27 cellular contexts compared by ENCODE assay signal in the genomic region with DNA sequence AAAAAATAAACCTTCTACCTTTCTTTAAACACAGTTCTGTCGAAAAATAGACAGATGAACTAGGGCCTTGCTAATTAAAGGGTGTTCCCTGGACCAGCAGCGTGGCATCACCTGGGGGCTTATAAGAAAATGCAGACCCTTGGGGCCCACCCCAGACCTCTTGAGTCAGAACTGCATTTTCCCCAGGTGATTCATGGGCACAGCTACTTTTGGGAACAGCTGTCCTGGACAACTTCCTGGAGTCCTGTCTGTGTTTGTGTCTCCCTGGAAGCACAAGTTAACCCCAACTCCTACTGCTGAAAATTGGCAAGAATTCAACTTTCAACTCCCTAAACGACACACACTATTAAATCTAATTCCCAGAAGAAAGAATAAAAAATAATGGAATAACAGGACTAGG. TPM values are rescaled to one million over a fixed set of nuclear protein-coding genes. Genes with fewer than 3 reads are reported as not detected.
DNase-seq lines count a peak whose midpoint lies in the region; ATAC-seq and TF ChIP-seq lines count a peak whose summit lies in the region.
"Had no signal": no experiment of that assay in that cellular context is flagged by ENCODE, and none has a peak within 500 bp of the region (broad histone marks: within the 10 kb centered on the region; RNA-seq: fewer than 3 reads in every experiment).

No MANE protein-coding gene starts in this region.

- 47% methylated on average over 3 of the region's 3 CpGs for WGBS in hepatocyte (ENCODE audit: low lambda C conversion rate, missing lambda C conversion rate)

- H3K4me3 Mint-ChIP-seq in natural killer cell = no peak overlapping the region
- H3K4me3 Mint-ChIP-seq: brain; dendritic cell treated with granulocyte-macrophage colony-stimulating factor and Interleukin-4, amounts not matched to agents 40 ng/mL and 50 ng/mL, for 4 days; naive B cell; type B pancreatic cell had no signal

- H3K4me1 Mint-ChIP-seq in natural killer cell = no peaks in the 10 kb centered on the region
- H3K4me1 Mint-ChIP-seq: naive B cell had no signal

- H3K4me1 ChIP-seq in RWPE2 (ENCODE audit: insufficient read depth, poor library complexity, severe bottlenecking) (peaks cover 19% of the 10 kb centered on the region), hepatocyte (ENCODE audit: insufficient read depth) (peaks cover 13% of the 10 kb centered on the region)
- H3K4me1 ChIP-seq: gastrocnemius medialis had no signal

- H3K36me3 ChIP-seq in RWPE2 (ENCODE audit: low read depth) (no peaks in the 10 kb centered on the region), hepatocyte (replicated peaks; ENCODE audit: insufficient read depth, low read depth) (no peaks in the 10 kb centered on the region)
- H3K36me3 ChIP-seq: gastrocnemius medialis had no signal

- peaks cover 0 to 2% of the 10 kb centered on the region in 2 donors for H3K27me3 Mint-ChIP-seq in natural killer cell (ENCODE audit: low read depth in 2 of 2)
- H3K27me3 Mint-ChIP-seq: dendritic cell treated with granulocyte-macrophage colony-stimulating factor and Interleukin-4, amounts not matched to agents 40 ng/mL and 50 ng/mL, for 4 days had no signal

- no peaks in the 10 kb centered on the region for H3K79me2 ChIP-seq in hepatocyte

- H3K4me3 ChIP-seq in RWPE2 (ENCODE audit: severe bottlenecking) (no peak overlapping the region), fibroblast of the aortic adventitia (ENCODE audit: low read depth, low read length) (no peak overlapping the region), hepatocyte (no peak overlapping the region)
- H3K4me3 ChIP-seq: gastrocnemius medialis, stomach had no signal

- H3K9me3 Mint-ChIP-seq in natural killer cell = no peaks in the 10 kb centered on the region
- H3K9me3 Mint-ChIP-seq: brain; dendritic cell treated with granulocyte-macrophage colony-stimulating factor and Interleukin-4, amounts not matched to agents 40 ng/mL and 50 ng/mL, for 4 days; naive B cell; type B pancreatic cell had no signal

- H3K4me2 ChIP-seq in hepatocyte = no peak overlapping the region
- H3K4me2 ChIP-seq: SK-N-SH had no signal

- H3K27me3 ChIP-seq in RWPE2 (ENCODE audit: insufficient read depth, poor library complexity, severe bottlenecking) (no peaks in the 10 kb centered on the region), hepatocyte (no peaks in the 10 kb centered on the region)
- H3K27me3 ChIP-seq: gastrocnemius medialis, stomach had no signal

- ATAC-seq in RWPE2 (ENCODE audit: low read depth) = peak; percentile 23; the same call in 1 of the 3 replicates
- ATAC-seq in natural killer cell = no peak
- ATAC-seq: gastrocnemius medialis, right cardiac atrium had no signal

- TF ChIP-seq CTCF in RWPE2 (IDR thresholded peaks at IDR 0.05; ENCODE audit: poor library complexity, severe bottlenecking) = no peak
- no peak for TF ChIP-seq CTCF in fibroblast of the aortic adventitia (IDR thresholded peaks at IDR 0.05; ENCODE audit: insufficient read depth, low read length)
- TF ChIP-seq CTCF in hepatocyte (IDR thresholded peaks at IDR 0.05; ENCODE audit: poor library complexity) = no peak
- no peak for TF ChIP-seq CTCF in natural killer cell (IDR thresholded peaks at IDR 0.05)

- no peak overlapping the region for H3K27ac Mint-ChIP-seq in natural killer cell
- H3K27ac Mint-ChIP-seq: brain; dendritic cell treated with granulocyte-macrophage colony-stimulating factor and Interleukin-4, amounts not matched to agents 40 ng/mL and 50 ng/mL, for 4 days; naive B cell; type B pancreatic cell had no signal

- peak; percentile 21 for DNase-seq in Daoy (ENCODE audit: low read depth)
- no peak for DNase-seq in RWPE2 (ENCODE audit: low spot score)
- peak; percentile 34 for DNase-seq in fibroblast of the aortic adventitia (ENCODE audit: low read depth)
- peak; percentile 24 for DNase-seq in renal cortical epithelial cell (ENCODE audit: low read depth)
- DNase-seq in substantia nigra (lab: John Stamatoyannopoulos, UW) = no peak
- no peak for DNase-seq in hepatocyte (ENCODE audit: low spot score)
- no peak for DNase-seq in natural killer cell
- no peak for DNase-seq in HuH-7 (ENCODE audit: low spot score)
- DNase-seq: ACHN; activated CD4-positive, alpha-beta T cell treated with anti-CD3 and anti-CD28 coated beads, Interleukin-2, amount 50 U/mL, for 48 hours; activated CD4-positive, CD25-positive, alpha-beta regulatory T cell; activated effector memory CD4-positive, alpha-beta T cell treated with anti-CD3 and anti-CD28 coated beads, Interleukin-2, amount 50 U/mL, for 16 hours; activated T-cell treated with anti-CD3 and anti-CD28 coated beads for 4 hours; Calu3; gastrocnemius medialis; naive B cell; NCI-H146; NCI-H524 treated with DMSO at 0.1 percent for 48 hours; right cardiac atrium; SK-N-SH; stimulated activated CD4-positive, alpha-beta T cell treated with anti-CD3 and anti-CD28 coated beads, Interleukin-15, amount 100 ng/mL, for 24 hours; stomach; T1000 had no signal

- no peaks in the 10 kb centered on the region for H3K9me3 ChIP-seq in RWPE2 (ENCODE audit: severe bottlenecking)
- no peaks in the 10 kb centered on the region for H3K9me3 ChIP-seq in hepatocyte (ENCODE audit: low read depth)
- H3K9me3 ChIP-seq: gastrocnemius medialis, SK-N-SH, stomach had no signal

- peaks cover 3% of the 10 kb centered on the region for H4K20me1 ChIP-seq in hepatocyte (ENCODE audit: insufficient read depth, poor library complexity, severe bottlenecking)

- no peak overlapping the region for H2AFZ ChIP-seq in hepatocyte

- no peaks in the 10 kb centered on the region for H3K9me2 ChIP-seq in hepatocyte (replicated peaks; ENCODE audit: insufficient read depth)
- H3K9me2 ChIP-seq: SK-N-SH had no signal

- no peaks in the 10 kb centered on the region for H3K36me3 Mint-ChIP-seq in natural killer cell
- H3K36me3 Mint-ChIP-seq: brain, naive B cell, type B pancreatic cell had no signal

- intact Hi-C loops in natural killer cell (cut with micrococcal nuclease) = no loop called here

- H3K27ac ChIP-seq in RWPE2 (ENCODE audit: poor library complexity, severe bottlenecking) = peak overlapping the region; percentile 47
- H3K27ac ChIP-seq in substantia nigra (ENCODE audit: low read depth, low read length, poor library complexity, severe bottlenecking) = no peak overlapping the region
- H3K27ac ChIP-seq in hepatocyte = no peak overlapping the region
- H3K27ac ChIP-seq: C4-2B, gastrocnemius medialis, stomach had no signal

RNA-seq across cellular contexts. Expression of a gene that starts 17.8 kb away (rescaled TPM):
- 0.18 and 0.57 TPM in 2 replicates for total RNA-seq in Daoy (2014; rRNA removed; shearing (Covaris generic))
- total RNA-seq in fibroblast of the aortic adventitia (ENCODE audit: low replicate concordance) = 56.8 and 137 TPM in 2 replicates
- total RNA-seq in renal cortical epithelial cell = 3.0 TPM in 1 of 2 replicates, not detected in the other
- 115 and 157 TPM in 2 replicates for total RNA-seq in hepatocyte
- polyA plus RNA-seq in hepatocyte = 337 and 359 TPM in 2 replicates
- 1 to 10 TPM in 2 of 3 donors, under 1 TPM in 1; 0.56 to 1.3 (median 1.1) TPM for total RNA-seq in natural killer cell

Comparison
In these comparisons a context has a peak if more than half of its experiments do, and no peak if none do; other contexts are left out.
1. DNase-seq: peak in Daoy (single experiment), fibroblast of the aortic adventitia (single experiment) and renal cortical epithelial cell (single experiment); none in RWPE2 (single experiment), substantia nigra (0 of 49), hepatocyte (single experiment), natural killer cell (single experiment) and HuH-7 (single experiment).
2. RNA of a gene that starts 17.8 kb away (total RNA-seq): 115 to 157 TPM in hepatocyte and 56.8 to 137 TPM in fibroblast of the aortic adventitia; 3.0 TPM in renal cortical epithelial cell, 0.56 to 1.3 TPM in natural killer cell and 0.18 to 0.57 TPM in Daoy; every median in the first group is over 10 times any median in the second.